Comparison of ENCODE assay signal across 16 cellular contexts in the genomic region with DNA sequence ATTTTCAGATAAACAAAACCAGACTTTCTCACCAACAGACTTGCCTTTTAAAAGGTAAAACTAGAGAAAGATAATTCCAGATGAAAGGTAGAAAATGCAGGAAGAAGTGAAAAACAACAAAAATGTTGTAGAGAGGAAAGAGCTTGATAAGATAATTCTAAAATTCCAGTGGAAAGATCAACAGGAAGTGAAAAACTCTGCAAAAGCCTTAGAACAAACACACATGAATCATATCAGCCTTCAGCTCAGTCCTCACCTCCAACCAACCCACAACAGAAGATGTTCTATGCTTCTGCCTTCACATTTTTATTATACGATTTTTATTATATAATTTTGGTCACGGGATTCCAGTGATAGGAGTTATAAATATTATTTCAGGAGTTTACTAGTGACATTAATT. TPM values are rescaled to one million over a fixed set of nuclear protein-coding genes. Genes with fewer than 3 reads are reported as not detected.
DNase-seq lines count a peak whose midpoint lies in the region; ATAC-seq, FAIRE-seq and TF ChIP-seq lines count a peak whose summit lies in the region.
"Had no signal": no experiment of that assay in that cellular context is flagged by ENCODE, and none has a peak within 500 bp of the region (broad histone marks: within the 10 kb centered on the region; RNA-seq: fewer than 3 reads in every experiment).

No MANE protein-coding gene starts in this region.

- H3K27me3 Mint-ChIP-seq in activated naive CD8-positive, alpha-beta T cell treated with anti-CD3 and anti-CD28 coated beads, Interleukin-2, amount 10 ng/mL, durations not matched to agents 7 days and 5 days, result no peaks in the 10 kb centered on the region

- H3K4me2 ChIP-seq in BLaER1 (peak overlapping the region; percentile 17; the same call in 1 of the 2 replicates), HepG2 (ENCODE audit: low read depth, low read length) (peak overlapping the region; percentile 32; the same call in 1 of the 2 replicates), MM.1S (ENCODE audit: low read depth, low read length) (no peak overlapping the region)

- intact Hi-C loops in HepG2 (cut with micrococcal nuclease; ENCODE audit: unreplicated experiment), result no loop called here
- intact Hi-C loops in sciatic nerve (cut with DNase I), result no loop called here
- intact Hi-C loops in psoas muscle (cut with DNase I), result no loop called here
- intact Hi-C loops in left lung (cut with DNase I), result no loop called here

- H3K4me1 ChIP-seq in BLaER1 (peaks cover 46% of the 10 kb centered on the region), HepG2 (ENCODE audit: insufficient read depth, low read length) (peaks cover 61% of the 10 kb centered on the region), MM.1S (ENCODE audit: low read length) (peaks cover 6% of the 10 kb centered on the region), psoas muscle (peaks cover 7% of the 10 kb centered on the region), left lung (peaks cover 0 to 12% of the 10 kb centered on the region in 2 donors)

- BruUV-seq in HepG2 (replicated peaks; lab: Mats Ljungman, UMichigan), result no TSS peak

- H3K27me3 ChIP-seq in BLaER1 (no peaks in the 10 kb centered on the region), HepG2 (ENCODE audit: control insufficient read depth in 1 of 2, insufficient read depth in 2 of 2, low read length in 2 of 2) (no peaks in the 10 kb centered on the region), MM.1S (replicated peaks; ENCODE audit: insufficient read depth, low read length) (no peaks in the 10 kb centered on the region), psoas muscle (ENCODE audit: insufficient read depth in 3 of 3, low read length in 2 of 3) (no peaks in the 10 kb centered on the region), left lung (no peaks in the 10 kb centered on the region)

- TF ChIP-seq RAD21 in HepG2 (CRISPR knock-in tag; IDR thresholded peaks at IDR 0.05), result no peak

- TF ChIP-seq POLR2A in HepG2 (IDR thresholded peaks at IDR 0.05; ENCODE audit: insufficient read depth in 1 of 2, low read depth in 2 of 2, low read length in 2 of 2), result no peak

- H3K36me3 ChIP-seq in BLaER1, result peaks cover 32% of the 10 kb centered on the region
- H3K36me3 ChIP-seq in HepG2 (replicated peaks in 1 of 2; ENCODE audit: control insufficient read depth in 1 of 2, insufficient read depth in 2 of 2, low read length in 2 of 2), result no peaks in the 10 kb centered on the region
- no peaks in the 10 kb centered on the region for H3K36me3 ChIP-seq in MM.1S (replicated peaks; ENCODE audit: insufficient read depth, low read length)
- no peaks in the 10 kb centered on the region for H3K36me3 ChIP-seq in psoas muscle (ENCODE audit: insufficient read depth in 1 of 2, low read depth in 1 of 2)
- no peaks in the 10 kb centered on the region for H3K36me3 ChIP-seq in left lung

- H3K9me2 ChIP-seq in MM.1S (replicated peaks; ENCODE audit: insufficient read depth, low read length), result no peaks in the 10 kb centered on the region

- CTCF ChIA-PET in HepG2 (lab: Yijun Ruan, JAX; ENCODE audit: low intra/inter-chr PET ratio, low total read pairs), result no interaction called here

- H3K27ac ChIP-seq in BLaER1 (no peak overlapping the region), HepG2 (ENCODE audit: extremely low read length, insufficient read depth, low read length) (peak overlapping the region; percentile 19), MM.1S (ENCODE audit: low read length) (no peak overlapping the region), psoas muscle (no peak overlapping the region), left lung (no peak overlapping the region)

- DNase-seq in HCEC 1CT, result peak; percentile 65
- DNase-seq in activated naive CD8-positive, alpha-beta T cell treated with anti-CD3 and anti-CD28 coated beads, Interleukin-2, amount 10 ng/mL, durations not matched to agents 7 days and 5 days, result no peak
- DNase-seq in HepG2 (ENCODE audit: low spot score), result no peak
- no peak for DNase-seq in sciatic nerve (ENCODE audit: low spot score)
- no peak for DNase-seq in MM.1S
- DNase-seq in psoas muscle, result no peak
- no peak for DNase-seq in left lung
- DNase-seq: activated naive CD4-positive, alpha-beta T cell treated with Interleukin-2 at 50 U/mL for 16 hours; Karpas-422; NCI-H446 treated with DMSO at 0.1 percent for 48 hours; SIG-M5 had no signal

- H4K20me1 ChIP-seq in BLaER1, result peaks cover 53% of the 10 kb centered on the region
- H4K20me1 ChIP-seq in HepG2 (ENCODE audit: insufficient read depth, low read length), result no peaks in the 10 kb centered on the region
- no peaks in the 10 kb centered on the region for H4K20me1 ChIP-seq in MM.1S (ENCODE audit: insufficient read depth, low read length)

- no peak overlapping the region for H3K4me3 Mint-ChIP-seq in activated naive CD8-positive, alpha-beta T cell treated with anti-CD3 and anti-CD28 coated beads, Interleukin-2, amount 10 ng/mL, durations not matched to agents 7 days and 5 days

- H3K27ac Mint-ChIP-seq in activated naive CD8-positive, alpha-beta T cell treated with anti-CD3 and anti-CD28 coated beads, Interleukin-2, amount 10 ng/mL, durations not matched to agents 7 days and 5 days, result peak overlapping the region; percentile 27

- peaks cover 1% of the 10 kb centered on the region for H3K36me3 Mint-ChIP-seq in activated naive CD8-positive, alpha-beta T cell treated with anti-CD3 and anti-CD28 coated beads, Interleukin-2, amount 10 ng/mL, durations not matched to agents 7 days and 5 days

- ATAC-seq in activated naive CD8-positive, alpha-beta T cell treated with anti-CD3 and anti-CD28 coated beads, Interleukin-2, amount 10 ng/mL, durations not matched to agents 7 days and 5 days (ENCODE audit: low read depth), result peak; percentile 58
- ATAC-seq in HepG2 (no peak), sciatic nerve (no peak), psoas muscle (no peak), left lung (no peak)
- ATAC-seq: activated CD4-positive, CD25-positive, alpha-beta regulatory T cell treated with anti-CD3 and anti-CD28 coated beads, Interleukin-2, amount 50 U/mL, for 24 hours; mucosa of descending colon had no signal

- in situ Hi-C loops in HepG2 (cut with HindIII; ENCODE audit: extremely low pct_ligation_motif_present, low pct_unique_long_range_greater_than_20kb), result no loop called here

- H2AFZ ChIP-seq in HepG2 (ENCODE audit: low read length) (no peak overlapping the region), MM.1S (ENCODE audit: low read length) (no peak overlapping the region)

- H3K4me1 Mint-ChIP-seq in activated naive CD8-positive, alpha-beta T cell treated with anti-CD3 and anti-CD28 coated beads, Interleukin-2, amount 10 ng/mL, durations not matched to agents 7 days and 5 days, result peaks cover 14% of the 10 kb centered on the region

- H3K9ac ChIP-seq in BLaER1, result no peak overlapping the region
- no peak overlapping the region for H3K9ac ChIP-seq in HepG2 (ENCODE audit: insufficient read depth, low read depth, low read length)
- no peak overlapping the region for H3K9ac ChIP-seq in MM.1S (ENCODE audit: low read length)

- no peaks in the 10 kb centered on the region for H3K79me2 ChIP-seq in HepG2 (ENCODE audit: insufficient read depth, low read length)
- no peaks in the 10 kb centered on the region for H3K79me2 ChIP-seq in MM.1S (ENCODE audit: low read length)

- no peak for FAIRE-seq in HepG2 (lab: Jason Lieb, UNC)
- FAIRE-seq: H54, urothelium cell line had no signal

- peak in 1 of 2 experiments; percentile 60; a peak in 1 of 4 replicates for TF ChIP-seq EP300 in HepG2 (IDR thresholded peaks at IDR 0.05; ENCODE audit: low read depth in 2 of 2, low read length in 2 of 2)
- TF ChIP-seq EP300 in HepG2 (CRISPR knock-in tag; IDR thresholded peaks at IDR 0.05; ENCODE audit: borderline replicate concordance), result no peak

- H3K9me3 ChIP-seq in BLaER1 (peaks cover 10% of the 10 kb centered on the region), HepG2 (ENCODE audit: low read length) (no peaks in the 10 kb centered on the region), MM.1S (replicated peaks; ENCODE audit: insufficient read depth, low read length) (no peaks in the 10 kb centered on the region), psoas muscle (peaks cover 4% of the 10 kb centered on the region), left lung (no peaks in the 10 kb centered on the region)
- H3K9me3 ChIP-seq: mucosa of descending colon had no signal

- POLR2A ChIA-PET in activated naive CD8-positive, alpha-beta T cell treated with anti-CD3 and anti-CD28 coated beads, Interleukin-2, amount 10 ng/mL, durations not matched to agents 7 days and 5 days (lab: Charles Lee), result interaction anchor here (1.1 to 2.7 kb wide), 7 partner anchors 9 to 88 kb away, joined by 3 to 15 read pairs (median 4); partner anchors contain the start of gene GADD45B
- POLR2A ChIA-PET in HepG2 (lab: Yijun Ruan, JAX), result interaction anchor here (0.7 to 6.8 kb wide), 8 partner anchors 8 to 57 kb away, joined by 3 to 62 read pairs (median 7); partner anchors contain the start of gene GADD45B

- no peaks in the 10 kb centered on the region; the same call in 1 of the 2 replicates for H3F3A ChIP-seq in MM.1S (ENCODE audit: insufficient read depth, low read length)

- no peaks in the 10 kb centered on the region for H3K9me3 Mint-ChIP-seq in activated naive CD8-positive, alpha-beta T cell treated with anti-CD3 and anti-CD28 coated beads, Interleukin-2, amount 10 ng/mL, durations not matched to agents 7 days and 5 days

- 16% methylated on average over 2 of the region's 2 CpGs for WGBS in HepG2 (ENCODE audit: low lambda C conversion rate)
- 66 to 90% (median 81%) methylated on average over 2 of the region's 2 CpGs for WGBS in psoas muscle, 3 donors

- TF ChIP-seq CTCF in HepG2 (CRISPR knock-in tag; IDR thresholded peaks at IDR 0.05), result no peak
- TF ChIP-seq CTCF in MM.1S (IDR thresholded peaks at IDR 0.05; ENCODE audit: low read length), result no peak
- TF ChIP-seq CTCF in psoas muscle (IDR thresholded peaks at IDR 0.05), result no peak
- TF ChIP-seq CTCF in left lung (IDR thresholded peaks at IDR 0.05), result no peak

- H3K4me3 ChIP-seq in BLaER1, result no peak overlapping the region
- no peak overlapping the region for H3K4me3 ChIP-seq in HepG2 (replicated peaks in 1 of 3; ENCODE audit: insufficient read depth in 1 of 3, low read depth in 2 of 3, low read length in 3 of 3)
- no peak overlapping the region for H3K4me3 ChIP-seq in MM.1S (ENCODE audit: low read length)
- H3K4me3 ChIP-seq in psoas muscle, result no peak overlapping the region
- H3K4me3 ChIP-seq in left lung, result no peak overlapping the region
- H3K4me3 ChIP-seq: mucosa of descending colon had no signal

RNA-seq across cellular contexts. Expression of gene GADD45B, which starts 57.8 kb away (rescaled TPM):
- 10 to 100 TPM; 83.1 to 85.4 TPM for total RNA-seq in activated naive CD8-positive, alpha-beta T cell treated with anti-CD3 and anti-CD28 coated beads, Interleukin-2, amount 10 ng/mL, durations not matched to agents 7 days and 5 days
- total RNA-seq in HepG2 (2016; rRNA removed; fragmentation: Illumina TruSeq; extraction: Trizol), result 3.2 and 4.6 TPM in 2 replicates
- total RNA-seq in HepG2 (2016; cell fraction: cytosol; rRNA removed; fragmentation: Illumina TruSeq; extraction: Trizol; ENCODE audit: low read depth), result 0.71 and 0.91 TPM in 2 replicates
- total RNA-seq in HepG2 (2016; cell fraction: insoluble cytoplasmic fraction; rRNA removed; fragmentation: Illumina TruSeq; extraction: Trizol), result 3.2 and 6.0 TPM in 2 replicates
- 1.8 TPM in 2 replicates for total RNA-seq in HepG2 (2016; cell fraction: membrane; rRNA removed; fragmentation: Illumina TruSeq; extraction: Trizol)
- total RNA-seq in HepG2 (2016; cell fraction: nucleus; rRNA removed; fragmentation: Illumina TruSeq; extraction: Trizol), result 7.3 and 7.6 TPM in 2 replicates
- 34.1 and 40.4 TPM in 2 replicates for polyA plus RNA-seq in HepG2 (2011; rRNA removed)
- 40.0 and 43.7 TPM in 2 replicates for polyA plus RNA-seq in HepG2 (2011; cell fraction: cytosol; rRNA removed)
- polyA plus RNA-seq in HepG2 (2011; cell fraction: nucleus; rRNA removed), result 66.8 and 77.1 TPM in 2 replicates
- 11.3 and 22.4 TPM in 2 replicates for polyA plus RNA-seq in HepG2 (2012)
- polyA plus RNA-seq in HepG2 (2016; cell fraction: cytosol; fragmentation: Illumina TruSeq; extraction: Trizol; ENCODE audit: low read depth), result 1.5 and 1.7 TPM in 2 replicates
- 5.5 and 5.8 TPM in 2 replicates for polyA plus RNA-seq in HepG2 (2016; cell fraction: insoluble cytoplasmic fraction; fragmentation: Illumina TruSeq; extraction: Trizol; ENCODE audit: low read depth)
- 2.3 and 2.5 TPM in 2 replicates for polyA plus RNA-seq in HepG2 (2016; cell fraction: membrane; fragmentation: Illumina TruSeq; extraction: Trizol; ENCODE audit: low read depth)
- 16.6 and 21.3 TPM in 2 replicates for polyA plus RNA-seq in HepG2 (2016; cell fraction: nucleus; fragmentation: Illumina TruSeq; extraction: Trizol; ENCODE audit: insufficient read depth, low read depth)
- polyA minus RNA-seq in HepG2 (2011; rRNA and poly(A)+ RNA removed; ENCODE audit: low replicate concordance), result 22.5 and 88.0 TPM in 2 replicates
- 12.3 and 15.6 TPM in 2 replicates for polyA minus RNA-seq in HepG2 (2011; cell fraction: cytosol; rRNA and poly(A)+ RNA removed)
- polyA minus RNA-seq in HepG2 (2011; cell fraction: nucleus; rRNA and poly(A)+ RNA removed), result 35.0 and 45.0 TPM in 2 replicates
- 136 TPM for total RNA-seq in sciatic nerve
- total RNA-seq in psoas muscle, result 10 to 100 TPM; 10.9 to 63.1 (median 25.6) TPM
- 10 to 100 TPM; 14.1 to 94.1 (median 19.3) TPM for polyA plus RNA-seq in psoas muscle
- 10 to 100 TPM; 54.0 to 73.5 TPM for total RNA-seq in left lung
